17 cellular contexts compared by ENCODE assay signal in the genomic region with DNA sequence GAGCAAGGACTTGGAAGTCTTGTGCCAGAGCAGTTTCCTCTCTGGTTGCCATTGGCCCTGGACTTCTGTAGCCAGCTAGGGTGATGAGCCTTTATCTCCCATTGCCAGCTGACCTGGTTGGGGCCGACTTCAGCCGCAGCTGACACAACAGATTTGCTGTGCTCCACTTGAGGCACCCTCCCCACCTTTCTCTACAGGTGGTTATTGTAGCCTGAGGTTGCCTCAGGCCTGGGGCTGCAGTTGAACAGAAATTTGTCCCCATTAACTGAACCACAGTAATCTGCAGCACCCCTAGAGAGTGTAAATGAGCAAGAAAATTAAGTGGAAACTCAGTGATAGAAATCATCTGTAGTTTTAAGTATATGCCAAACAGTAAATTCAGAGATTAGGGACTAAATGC.
"Had no signal": no experiment of that assay in that cellular context is flagged by ENCODE, and none has a peak within 500 bp of the region (broad histone marks: within the 10 kb centered on the region; RNA-seq: fewer than 3 reads in every experiment).

No MANE protein-coding gene starts in this region.

- H3K4me3 ChIP-seq: heart left ventricle, right atrium auricular region had no signal

- H3K4me3 Mint-ChIP-seq: activated naive CD4-positive, alpha-beta T cell treated with anti-CD3 and anti-CD28 coated beads, Interleukin-2, amount 50 U/mL, for 24 hours; activated T-cell treated with anti-CD3 and anti-CD28 coated beads, Interleukin-2, amount 50 U/mL, for 4 hours; natural killer cell; stimulated activated memory B cell treated with anti-CD40 and anti-IgM and Interleukin-4, amounts not matched to agents 10 μg/mL and 1 μg/mL and 100 μg/mL, for 72 hours; type B pancreatic cell had no signal

- H3K36me3 Mint-ChIP-seq: activated naive CD4-positive, alpha-beta T cell treated with anti-CD3 and anti-CD28 coated beads, Interleukin-2, amount 50 U/mL, for 24 hours; natural killer cell; stimulated activated memory B cell treated with anti-CD40 and anti-IgM and Interleukin-4, amounts not matched to agents 10 μg/mL and 1 μg/mL and 100 μg/mL, for 72 hours; type B pancreatic cell had no signal

- H3K4me1 Mint-ChIP-seq: activated naive CD4-positive, alpha-beta T cell treated with anti-CD3 and anti-CD28 coated beads, Interleukin-2, amount 50 U/mL, for 24 hours; natural killer cell; stimulated activated memory B cell treated with anti-CD40 and anti-IgM and Interleukin-4, amounts not matched to agents 10 μg/mL and 1 μg/mL and 100 μg/mL, for 72 hours had no signal

- H3K27me3 Mint-ChIP-seq: activated naive CD4-positive, alpha-beta T cell treated with anti-CD3 and anti-CD28 coated beads, Interleukin-2, amount 50 U/mL, for 24 hours; stimulated activated memory B cell treated with anti-CD40 and anti-IgM and Interleukin-4, amounts not matched to agents 10 μg/mL and 1 μg/mL and 100 μg/mL, for 72 hours; type B pancreatic cell had no signal

- H3K36me3 ChIP-seq: heart left ventricle, right atrium auricular region had no signal

- ATAC-seq: activated T-cell treated with anti-CD3 and anti-CD28 coated beads, Interleukin-2, amount 50 U/mL, for 4 hours; heart left ventricle; left colon; natural killer cell; SK-N-SH treated with all-trans-retinoic acid at 6 μM for 48 hours; stimulated activated memory B cell treated with anti-CD40 and anti-IgM and Interleukin-4, amounts not matched to agents 10 μg/mL and 1 μg/mL and 100 μg/mL, for 72 hours had no signal

- H3K27me3 ChIP-seq: heart left ventricle, right atrium auricular region had no signal

- H3K27ac ChIP-seq: heart left ventricle, right atrium auricular region had no signal

- H3K9me3 ChIP-seq: heart left ventricle, right atrium auricular region had no signal

- H3K4me1 ChIP-seq: heart left ventricle, right atrium auricular region had no signal

- H3K27ac Mint-ChIP-seq: activated naive CD4-positive, alpha-beta T cell treated with anti-CD3 and anti-CD28 coated beads, Interleukin-2, amount 50 U/mL, for 24 hours; natural killer cell; stimulated activated memory B cell treated with anti-CD40 and anti-IgM and Interleukin-4, amounts not matched to agents 10 μg/mL and 1 μg/mL and 100 μg/mL, for 72 hours; type B pancreatic cell had no signal

- DNase-seq: activated CD4-positive, alpha-beta T cell treated with anti-CD3 and anti-CD28 coated beads for 1 hour; activated CD4-positive, alpha-beta T cell treated with anti-CD3 and anti-CD28 coated beads, Interleukin-2, amount 50 U/mL, for 48 hours; activated effector memory CD4-positive, alpha-beta T cell treated with Interleukin-2 at 50 U/mL for 16 hours; activated T-cell treated with anti-CD3 and anti-CD28 coated beads, Interleukin-2, amount 50 U/mL, for 4 hours; foreskin melanocyte; heart left ventricle; left colon; natural killer cell; stimulated activated CD4-positive, alpha-beta T cell treated with anti-CD3 and anti-CD28 coated beads, Interleukin-2, amount 100 ng/mL, for 48 hours; T-helper 1 cell; T1000 had no signal

- H3K9me3 Mint-ChIP-seq: activated naive CD4-positive, alpha-beta T cell treated with anti-CD3 and anti-CD28 coated beads, Interleukin-2, amount 50 U/mL, for 24 hours; activated T-cell treated with anti-CD3 and anti-CD28 coated beads, Interleukin-2, amount 50 U/mL, for 4 hours; natural killer cell; stimulated activated memory B cell treated with anti-CD40 and anti-IgM and Interleukin-4, amounts not matched to agents 10 μg/mL and 1 μg/mL and 100 μg/mL, for 72 hours; type B pancreatic cell had no signal

- FAIRE-seq: islet of Langerhans had no signal
